In genomic region chr1:26900815-26901511, GRCh38 we compare ENCODE assay signal across 8 cellular contexts. TPM values are rescaled to one million over a fixed set of nuclear protein-coding genes. Genes with fewer than 3 reads are reported as not detected.
DNase-seq lines count a peak whose midpoint lies in the region; ATAC-seq and TF ChIP-seq lines count a peak whose summit lies in the region.

No MANE protein-coding gene starts in this region.

- peaks cover 0 to 26% (median 12%) of the 10 kb centered on the region in 12 donors for H3K4me1 ChIP-seq in heart left ventricle
- no peaks in the 10 kb centered on the region for H3K4me1 ChIP-seq in urinary bladder (ENCODE audit: insufficient read depth)

- peak overlapping the region; percentile 98 for H3K27ac Mint-ChIP-seq in memory B cell

- peaks cover 8% of the 10 kb centered on the region for H3K36me3 Mint-ChIP-seq in memory B cell

- H3K36me3 ChIP-seq in heart left ventricle (peaks cover 0 to 29% (median 24%) of the 10 kb centered on the region in 9 donors), urinary bladder (ENCODE audit: insufficient read depth) (no peaks in the 10 kb centered on the region)

- H3K27ac ChIP-seq in heart left ventricle (peak overlapping the region; percentile 45 to 91 (median 80)), urinary bladder (ENCODE audit: low read depth) (no peak overlapping the region)

- H3K27me3 ChIP-seq in heart left ventricle, result no peaks in the 10 kb centered on the region

- no peaks in the 10 kb centered on the region for H3K9me3 Mint-ChIP-seq in memory B cell

- in situ Hi-C loops in astrocyte of the spinal cord (cut with HindIII; ENCODE audit: low sequenced_read_pairs), result no loop called here

- H3K4me1 Mint-ChIP-seq in memory B cell, result peaks cover 17% of the 10 kb centered on the region

- ATAC-seq in heart left ventricle (no peak), Right ventricle myocardium superior (ENCODE audit: poor library complexity) (no peak), memory B cell (ENCODE audit: low read depth) (peak; percentile 5), left lobe of liver (no peak)

- no peak for TF ChIP-seq POLR2A in heart left ventricle (IDR thresholded peaks at IDR 0.05)

- DNase-seq in heart left ventricle (no peak), Right ventricle myocardium superior (no peak), astrocyte of the spinal cord (ENCODE audit: low read depth, low spot score) (no peak), memory B cell (ENCODE audit: low spot score in 2 of 2) (no peak), left lobe of liver (ENCODE audit: low spot score) (no peak), cerebellar cortex (ENCODE audit: low spot score) (no peak), kidney glomerular epithelial cell (lab: John Stamatoyannopoulos, UW) (no peak)

- WGBS in heart left ventricle, 4 donors, result 66 to 74% (median 67%) methylated on average over 18 of the region's 18 CpGs
- WGBS in urinary bladder, result 63% methylated on average over 18 of the region's 18 CpGs

- intact Hi-C loops in heart left ventricle (cut with DNase I) (no loop called here), Right ventricle myocardium superior (cut with DNase I) (no loop called here)

- TF ChIP-seq CTCF in heart left ventricle (IDR thresholded peaks at IDR 0.05) (no peak), astrocyte of the spinal cord (IDR thresholded peaks at IDR 0.05; ENCODE audit: low read depth, low read length) (no peak)

- peak overlapping the region; percentile 97 for H3K4me3 Mint-ChIP-seq in memory B cell

- H3K27me3 Mint-ChIP-seq in memory B cell, result no peaks in the 10 kb centered on the region

- H3K4me3 ChIP-seq in heart left ventricle, result peak overlapping the region; percentile 40 to 98 (median 86)
- peak overlapping the region; percentile 93 for H3K4me3 ChIP-seq in astrocyte of the spinal cord (ENCODE audit: low read depth, low read length)
- H3K4me3 ChIP-seq in urinary bladder (ENCODE audit: low read depth, low read length), result peak overlapping the region; percentile 96

- no peaks in the 10 kb centered on the region for H3K9me3 ChIP-seq in heart left ventricle

RNA-seq across cellular contexts. Expression of gene GPATCH3, which starts 0.7 kb away (rescaled TPM):
- total RNA-seq in heart left ventricle (10 to 100 TPM in 3 of 9 donors, 1 to 10 TPM in 6; 6.0 to 14.9 (median 9.0) TPM), Right ventricle myocardium superior (10.4 TPM), urinary bladder (6.4 TPM), left lobe of liver (7.1 TPM)
- polyA plus RNA-seq in heart left ventricle (10 to 100 TPM in 1 of 2 donors, 1 to 10 TPM in 1; 7.7 to 11.7 TPM), urinary bladder (11.2 TPM)

RNA-seq across cellular contexts. Expression of gene GPN2, which starts 10.9 kb away (rescaled TPM):
- total RNA-seq in heart left ventricle, result 10 to 100 TPM in 8 of 9 donors, 1 to 10 TPM in 1; 7.6 to 27.4 (median 17.1) TPM
- 10 to 100 TPM; 12.0 to 15.7 TPM for polyA plus RNA-seq in heart left ventricle
- 15.7 TPM for total RNA-seq in Right ventricle myocardium superior
- total RNA-seq in urinary bladder, result 11.4 TPM
- polyA plus RNA-seq in urinary bladder, result 16.6 TPM
- total RNA-seq in left lobe of liver, result 15.9 TPM

RNA-seq across cellular contexts. Expression of gene NR0B2, which starts 12.8 kb away (rescaled TPM):
- total RNA-seq in heart left ventricle (10 to 100 TPM in 2 of 9 donors, 1 to 10 TPM in 7; 2.4 to 19.2 (median 6.6) TPM), Right ventricle myocardium superior (5.1 TPM), urinary bladder (not detected), left lobe of liver (79.2 TPM)
- polyA plus RNA-seq in heart left ventricle (1 to 10 TPM; 2.0 to 6.6 TPM), urinary bladder (not detected)

RNA-seq across cellular contexts. Expression of gene NUDC, which starts 20.6 kb away (rescaled TPM):
- 10 to 100 TPM; 53.6 to 78.6 (median 57.4) TPM for total RNA-seq in heart left ventricle
- polyA plus RNA-seq in heart left ventricle, result 10 to 100 TPM; 69.7 to 99.6 TPM
- total RNA-seq in Right ventricle myocardium superior, result 78.1 TPM
- 9.7 TPM for total RNA-seq in urinary bladder
- polyA plus RNA-seq in urinary bladder, result 71.0 TPM
- total RNA-seq in left lobe of liver, result 43.2 TPM

RNA-seq across cellular contexts. Expression of gene SFN, which starts 38.0 kb away (rescaled TPM):
- total RNA-seq in heart left ventricle (under 1 TPM in 2 of 9 donors, not detected in 7; 0.26 to 0.37 TPM), Right ventricle myocardium superior (not detected), urinary bladder (8.6 TPM), left lobe of liver (0.40 TPM)
- polyA plus RNA-seq in heart left ventricle (under 1 TPM; 0.11 to 0.42 TPM), urinary bladder (23.5 TPM)
